16 cellular contexts compared by ENCODE assay signal in genomic region chr9:130336027-130336595, GRCh38.
DNase-seq lines count a peak whose midpoint lies in the region; ATAC-seq and TF ChIP-seq lines count a peak whose summit lies in the region.
"Had no signal": no experiment of that assay in that cellular context is flagged by ENCODE, and none has a peak within 500 bp of the region (broad histone marks: within the 10 kb centered on the region; RNA-seq: fewer than 3 reads in every experiment).

No MANE protein-coding gene starts in this region.

- H3K4me3 ChIP-seq in IMR-90 (ENCODE audit: insufficient read depth, low read depth, low read length) (no peak overlapping the region), esophagus muscularis mucosa (no peak overlapping the region), MM.1S (ENCODE audit: low read length) (no peak overlapping the region)

- no peak overlapping the region for H2AK9ac ChIP-seq in IMR-90 (replicated peaks; ENCODE audit: low read depth, low read length, poor library complexity)

- H2BK15ac ChIP-seq in IMR-90 (ENCODE audit: low read depth, low read length), result no peak overlapping the region

- in situ Hi-C loops in IMR-90 (cut with MboI; ENCODE audit: low sequenced_read_pairs), result loop anchor here (5.0 kb wide), 1 partner anchor 224 kb away; no protein-coding TSS in a partner anchor

- no peaks in the 10 kb centered on the region for H3F3A ChIP-seq in MM.1S (ENCODE audit: insufficient read depth, low read length)

- DNase-seq in IMR-90, result no peak
- no peak for DNase-seq in esophagus muscularis mucosa (ENCODE audit: extremely low spot score)
- DNase-seq in iris pigment epithelial cell (ENCODE audit: low read depth), result peak; percentile 6
- no peak for DNase-seq in cortex of kidney (lab: John Stamatoyannopoulos, UW)
- DNase-seq in DMS53 (lab: John Stamatoyannopoulos, UW), result no peak
- no peak for DNase-seq in MM.1S
- no peak for DNase-seq in NCI-H1105 (lab: John Stamatoyannopoulos, UW)
- DNase-seq: C1 segment of cervical spinal cord, DMS79 treated with DMSO at 0.1 percent for 48 hours, H9, NCI-H1417, NCI-H187 treated with DMSO at 0.1 percent for 48 hours, NCI-H2227 treated with DMSO at 0.1 percent for 48 hours, NCI-H510A treated with DMSO at 0.1 percent for 48 hours, NCI-H774 had no signal

- H4K91ac ChIP-seq in IMR-90 (ENCODE audit: insufficient read depth, low read depth, low read length), result no peak overlapping the region

- TF ChIP-seq POLR2A in IMR-90 (IDR thresholded peaks at IDR 0.05; ENCODE audit: low read depth, low read length), result no peak
- no peak for TF ChIP-seq POLR2A in esophagus muscularis mucosa (IDR thresholded peaks at IDR 0.05; ENCODE audit: low read depth)

- H3K9ac ChIP-seq in IMR-90 (ENCODE audit: low read depth, low read length) (no peak overlapping the region), MM.1S (ENCODE audit: low read length) (no peak overlapping the region)

- H3K9me3 ChIP-seq in IMR-90 (ENCODE audit: control insufficient read depth, insufficient read depth, low read length), result no peaks in the 10 kb centered on the region
- no peaks in the 10 kb centered on the region for H3K9me3 ChIP-seq in esophagus muscularis mucosa
- H3K9me3 ChIP-seq in MM.1S (replicated peaks; ENCODE audit: insufficient read depth, low read length), result no peaks in the 10 kb centered on the region

- no peaks in the 10 kb centered on the region for H3K79me2 ChIP-seq in MM.1S (ENCODE audit: low read length)

- H3K4me1 ChIP-seq in IMR-90 (ENCODE audit: control insufficient read depth, insufficient read depth, low read length) (peaks cover 9% of the 10 kb centered on the region; the same call in 1 of the 2 replicates), esophagus muscularis mucosa (peaks cover 9 to 55% (median 45%) of the 10 kb centered on the region in 4 donors), MM.1S (ENCODE audit: low read length) (no peaks in the 10 kb centered on the region)

- H3K36me3 ChIP-seq in IMR-90 (ENCODE audit: control insufficient read depth, insufficient read depth, low read length), result no peaks in the 10 kb centered on the region
- H3K36me3 ChIP-seq in esophagus muscularis mucosa, result peaks cover 0 to 4% (median 2%) of the 10 kb centered on the region in 4 donors
- H3K36me3 ChIP-seq in MM.1S (replicated peaks; ENCODE audit: insufficient read depth, low read length), result no peaks in the 10 kb centered on the region

- no peak overlapping the region for H4K8ac ChIP-seq in IMR-90 (ENCODE audit: low read depth in 2 of 2, low read length in 2 of 2)

- H3K4me2 ChIP-seq in IMR-90 (ENCODE audit: low read depth, low read length) (no peak overlapping the region), MM.1S (ENCODE audit: low read depth, low read length) (no peak overlapping the region)

- no peaks in the 10 kb centered on the region for H4K20me1 ChIP-seq in IMR-90 (ENCODE audit: insufficient read depth, low read length)
- H4K20me1 ChIP-seq in MM.1S (ENCODE audit: insufficient read depth, low read length), result no peaks in the 10 kb centered on the region

- no peak overlapping the region for H3K18ac ChIP-seq in IMR-90 (ENCODE audit: low read depth, low read length)

- no peak overlapping the region for H3K23ac ChIP-seq in IMR-90 (ENCODE audit: low read depth, low read length)

- ATAC-seq in IMR-90 (ENCODE audit: low read depth), result no peak
- ATAC-seq: SK-N-SH treated with all-trans-retinoic acid at 6 μM for 48 hours had no signal

- H3K27me3 ChIP-seq in IMR-90 (ENCODE audit: control insufficient read depth, insufficient read depth, low read length) (peaks cover 26% of the 10 kb centered on the region), esophagus muscularis mucosa (no peaks in the 10 kb centered on the region), MM.1S (replicated peaks; ENCODE audit: insufficient read depth, low read length) (peaks cover 79% of the 10 kb centered on the region)

- CTCF ChIA-PET in IMR-90 (lab: Yijun Ruan, JAX), result interaction anchor here (1.3 kb wide), 1 partner anchor 229 kb away, joined by 3 read pairs; no protein-coding TSS in a partner anchor

- TF ChIP-seq RAD21 in IMR-90 (IDR thresholded peaks at IDR 0.05; ENCODE audit: low read length), result no peak

- POLR2A ChIA-PET in IMR-90 (lab: Charles Lee; ENCODE audit: unreplicated experiment), result interaction anchor here (1.2 kb wide), 1 partner anchor 13 kb away, joined by 3 read pairs; no protein-coding TSS in a partner anchor

- no peak overlapping the region for H4K5ac ChIP-seq in IMR-90 (ENCODE audit: low read depth, low read length)

- 20% methylated on average over 1 of the region's 6 CpGs; no CpG with 5 or more reads in 1 of the 2 experiments for WGBS in IMR-90 (ENCODE audit: extremely low coverage in 2 of 2, insufficient read length in 1 of 2), 2 experiments
- 52% methylated on average over 6 of the region's 6 CpGs for whole genome bisulfite sequencing in esophagus muscularis mucosa

- H2AFZ ChIP-seq in IMR-90 (replicated peaks; ENCODE audit: low read length, poor library complexity) (no peak overlapping the region), MM.1S (ENCODE audit: low read length) (no peak overlapping the region)

- no peak overlapping the region for H2AK5ac ChIP-seq in IMR-90 (ENCODE audit: low read depth, low read length)

- H3K14ac ChIP-seq in IMR-90 (replicated peaks; ENCODE audit: low read depth, low read length), result no peak overlapping the region

- H3K9me2 ChIP-seq in MM.1S (replicated peaks; ENCODE audit: insufficient read depth, low read length), result no peaks in the 10 kb centered on the region

- no peak for TF ChIP-seq EP300 in esophagus muscularis mucosa (IDR thresholded peaks at IDR 0.05)

- BruUV-seq in IMR-90 (replicated peaks; lab: Mats Ljungman, UMichigan), result no TSS peak

- no peak overlapping the region for H2BK5ac ChIP-seq in IMR-90 (ENCODE audit: low read depth, low read length, poor library complexity, severe bottlenecking)

- TF ChIP-seq CTCF in IMR-90 (conservative IDR thresholded peaks at IDR 0.05; ENCODE audit: low read depth, low read length) (no peak), esophagus muscularis mucosa (IDR thresholded peaks at IDR 0.05) (no peak), MM.1S (IDR thresholded peaks at IDR 0.05; ENCODE audit: low read length) (no peak)

- H3K9me1 ChIP-seq in IMR-90 (ENCODE audit: insufficient read depth, low read length), result no peaks in the 10 kb centered on the region

- H3K4ac ChIP-seq in IMR-90 (ENCODE audit: low read depth, low read length), result no peak overlapping the region

- no peak overlapping the region for H2BK20ac ChIP-seq in IMR-90 (ENCODE audit: low read depth, low read length)

- dilution Hi-C loops in IMR-90 (cut with HindIII; ENCODE audit: low sequenced_read_pairs, unreplicated experiment), result no loop called here

- no peak overlapping the region for H2BK120ac ChIP-seq in IMR-90 (ENCODE audit: low read depth, low read length)

- no peak overlapping the region for H3K56ac ChIP-seq in IMR-90 (ENCODE audit: extremely low read depth, insufficient read depth, low read length)

- H3K27ac ChIP-seq in IMR-90 (ENCODE audit: insufficient read depth, low read length) (no peak overlapping the region), esophagus muscularis mucosa (replicated peaks in 1 of 4) (peak overlapping the region; percentile 44 to 96 (median 77)), MM.1S (ENCODE audit: low read length) (no peak overlapping the region)

- intact Hi-C loops in IMR-90 (cut with micrococcal nuclease) (loop anchor here (10.0 kb wide), 1 partner anchor 61 kb away; no protein-coding TSS in a partner anchor), esophagus muscularis mucosa (cut with DNase I) (no loop called here)

- H3K79me1 ChIP-seq in IMR-90 (ENCODE audit: low read depth in 1 of 2, low read length in 2 of 2), result no peaks in the 10 kb centered on the region

TF ChIP-seq in IMR-90, 13 proteins besides CTCF, POLR2A, EP300 and RAD21:
- TF ChIP-seq CEBPB (IDR thresholded peaks at IDR 0.05; ENCODE audit: low read depth, low read length) (0 out of 2 replicates have a peak, but pooled peaks have one; percentile 26), CHD1 (IDR thresholded peaks at IDR 0.05; ENCODE audit: low read depth, low read length) (no peak), USF2 (IDR thresholded peaks at IDR 0.05; ENCODE audit: low read depth, low read length) (no peak)

Comparison
In these comparisons a context has a peak if more than half of its experiments do, and no peak if none do; other contexts are left out.
1. H3K27ac ChIP-seq: peak in esophagus muscularis mucosa (4 of 4); none in IMR-90 (single experiment) and MM.1S (single experiment).